ENCODE assay signal across 9 cellular contexts in genomic region chr4:38455092-38455855, GRCh38.
DNase-seq lines count a peak whose midpoint lies in the region; ATAC-seq and TF ChIP-seq lines count a peak whose summit lies in the region.
"Had no signal": no experiment of that assay in that cellular context is flagged by ENCODE, and none has a peak within 500 bp of the region (broad histone marks: within the 10 kb centered on the region; RNA-seq: fewer than 3 reads in every experiment).

No MANE protein-coding gene starts in this region.

- H3K4me1 ChIP-seq in mucosa of descending colon (ENCODE audit: low read depth), result no peaks in the 10 kb centered on the region
- H3K4me1 ChIP-seq: SJSA1 had no signal

- TF ChIP-seq CTCF in mucosa of descending colon (IDR thresholded peaks at IDR 0.05), result no peak

- H3K4me3 ChIP-seq in mucosa of descending colon, result no peak overlapping the region
- H3K4me3 ChIP-seq: SJSA1 had no signal

- intact Hi-C loops in mucosa of descending colon (cut with DNase I, micrococcal nuclease), result no loop called here

- H3K9me3 ChIP-seq in mucosa of descending colon, result no peaks in the 10 kb centered on the region
- H3K9me3 ChIP-seq: SJSA1 had no signal

- H3K36me3 ChIP-seq in mucosa of descending colon (ENCODE audit: low read depth), result no peaks in the 10 kb centered on the region
- H3K36me3 ChIP-seq: SJSA1 had no signal

- DNase-seq in mucosa of descending colon (no peak), HK-2 (ENCODE audit: unreplicated experiment) (no peak), NCI-H748 (lab: John Stamatoyannopoulos, UW; ENCODE audit: unreplicated experiment) (no peak)
- DNase-seq: NCI-H1694 treated with DMSO at 0.1 percent for 48 hours had no signal

- ATAC-seq in GM18861 (IDR thresholded peaks at IDR 0.05; ENCODE audit: unreplicated experiment) (peak; percentile 60), GM21423 (IDR thresholded peaks at IDR 0.05; ENCODE audit: unreplicated experiment) (peak; percentile 64), HG03196 (IDR thresholded peaks at IDR 0.05; ENCODE audit: unreplicated experiment) (peak; percentile 63), mucosa of descending colon (peak; percentile 50), esophagus mucosa (no peak)
